Comparison of ENCODE assay signal across 2 cellular contexts in genomic region chr7:95433129-95433528, GRCh38.
TF ChIP-seq lines count a peak whose summit lies in the region.

No MANE protein-coding gene starts in this region.

TF ChIP-seq in A549, 52 proteins besides CTCF, POLR2A, EP300 and RAD21 (continued from another document):
- TF ChIP-seq FOSB (CRISPR knock-in tag; IDR thresholded peaks at IDR 0.05) (no peak), CEBPB (IDR thresholded peaks at IDR 0.05) (no peak)

TF ChIP-seq in HCT116, 20 proteins besides CTCF, POLR2A, EP300 and RAD21 (continued from another document):
- TF ChIP-seq MAX (IDR thresholded peaks at IDR 0.05) (no peak), ZFX (IDR thresholded peaks at IDR 0.05) (no peak), EZH2 (IDR thresholded peaks at IDR 0.05) (no peak)
